Comparison of ENCODE assay signal across 27 cellular contexts in the genomic region with DNA sequence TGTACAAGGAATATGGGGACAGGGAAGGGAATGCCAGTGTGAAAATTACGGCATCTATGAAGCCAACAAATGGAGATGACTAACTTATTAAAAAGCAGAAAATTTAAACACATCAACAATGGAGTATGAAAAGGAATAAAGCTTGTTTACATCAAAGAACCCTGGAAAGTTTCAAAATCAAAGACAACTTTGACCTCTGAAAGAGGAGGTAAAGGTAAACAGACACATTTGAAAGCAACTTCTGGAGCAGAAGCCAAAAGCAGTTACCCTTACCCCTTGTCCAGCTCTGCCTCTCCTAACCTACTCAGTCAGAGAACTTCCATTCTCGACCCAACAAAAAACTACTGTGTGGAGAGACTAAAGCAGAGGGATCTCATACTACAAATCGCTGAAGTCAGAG.
DNase-seq lines count a peak whose midpoint lies in the region; ATAC-seq, FAIRE-seq and TF ChIP-seq lines count a peak whose summit lies in the region.
"Had no signal": no experiment of that assay in that cellular context is flagged by ENCODE, and none has a peak within 500 bp of the region (broad histone marks: within the 10 kb centered on the region; RNA-seq: fewer than 3 reads in every experiment).

No MANE protein-coding gene starts in this region.

- H3K27ac Mint-ChIP-seq in naive thymus-derived CD8-positive, alpha-beta T cell = no peak overlapping the region
- H3K27ac Mint-ChIP-seq: CD8-positive, alpha-beta memory T cell had no signal

- no TSS peak for BruUV-seq in K562 (replicated peaks; lab: Mats Ljungman, UMichigan)

- FAIRE-seq in K562 (lab: Jason Lieb, UNC) = no peak
- FAIRE-seq: A204.1, GM12891, H1 had no signal

- H3K4me3 Mint-ChIP-seq in naive thymus-derived CD8-positive, alpha-beta T cell = no peak overlapping the region
- H3K4me3 Mint-ChIP-seq: CD8-positive, alpha-beta memory T cell had no signal

- TF ChIP-seq CTCF in K562 (IDR thresholded peaks at IDR 0.05 in 2 of 3, conservative IDR thresholded peaks at IDR 0.05 in 1 of 3; ENCODE audit: insufficient read depth in 2 of 3, low read depth in 1 of 3, low read length in 3 of 3) (no peak), lower lobe of right lung (IDR thresholded peaks at IDR 0.05) (no peak), parathyroid adenoma (IDR thresholded peaks at IDR 0.05) (no peak)

- H3K9ac ChIP-seq in BLaER1 treated with 17β-estradiol and CSF1 and Interleukin-3, amounts not matched to agents 10 nM and 100 nM = peak overlapping the region in 4 of 11 experiments; percentile 34 to 49 (median 45); a peak in 4 of 22 replicates
- no peak overlapping the region for H3K9ac ChIP-seq in K562 (ENCODE audit: insufficient read depth in 1 of 2, low read depth in 2 of 2, low read length in 2 of 2)
- H3K9ac ChIP-seq in parathyroid adenoma = no peak overlapping the region

- H3K79me2 ChIP-seq in K562 (ENCODE audit: control insufficient read depth, insufficient read depth, low read length) = no peaks in the 10 kb centered on the region
- no peaks in the 10 kb centered on the region for H3K79me2 ChIP-seq in parathyroid adenoma

- TF ChIP-seq EP300 in K562 (IDR thresholded peaks at IDR 0.05; ENCODE audit: low read length) = no peak

- peaks cover 0 to 25% (median 3%) of the 10 kb centered on the region in 4 donors for H3K4me1 Mint-ChIP-seq in naive thymus-derived CD8-positive, alpha-beta T cell

- no peaks in the 10 kb centered on the region for H3K9me1 ChIP-seq in K562 (ENCODE audit: control insufficient read depth, insufficient read depth, low read length)

- H4K20me1 ChIP-seq in BLaER1 treated with 17β-estradiol and CSF1 and Interleukin-3, amounts not matched to agents 10 nM and 100 nM = no peaks in the 10 kb centered on the region
- no peaks in the 10 kb centered on the region for H4K20me1 ChIP-seq in K562 (replicated peaks; ENCODE audit: control insufficient read depth, insufficient read depth, low read length)

- H3K27ac ChIP-seq in BLaER1 treated with 17β-estradiol and CSF1 and Interleukin-3, amounts not matched to agents 10 nM and 100 nM = peak overlapping the region in 9 of 11 experiments; percentile 25 to 100 (median 98); a peak in 18 of 22 replicates
- H3K27ac ChIP-seq in K562 (ENCODE audit: extremely low read depth, low read depth, low read length) = no peak overlapping the region
- peak overlapping the region; percentile 56 for H3K27ac ChIP-seq in lower lobe of right lung
- peak overlapping the region; percentile 2 for H3K27ac ChIP-seq in parathyroid adenoma
- H3K27ac ChIP-seq: SJSA1 had no signal

- ATAC-seq in K562 (no peak), lower lobe of right lung (no peak), HG02885 (IDR thresholded peaks at IDR 0.05; ENCODE audit: poor library complexity, unreplicated experiment) (no peak)
- no peak for ATAC-seq in naive thymus-derived CD8-positive, alpha-beta T cell
- ATAC-seq: HCT116 had no signal

- H3K9me3 Mint-ChIP-seq in naive thymus-derived CD8-positive, alpha-beta T cell = peaks cover 0 to 2% (median 0%) of the 10 kb centered on the region in 9 donors
- H3K9me3 Mint-ChIP-seq: CD8-positive, alpha-beta memory T cell had no signal

- no peaks in the 10 kb centered on the region for H3K27me3 Mint-ChIP-seq in naive thymus-derived CD8-positive, alpha-beta T cell
- H3K27me3 Mint-ChIP-seq: CD8-positive, alpha-beta memory T cell had no signal

- TF ChIP-seq POLR2A in K562 (conservative IDR thresholded peaks at IDR 0.05) = no peak
- TF ChIP-seq POLR2A in erythroblast (IDR thresholded peaks at IDR 0.05; ENCODE audit: low read length) = no peak

- DNase-seq in K562 (ENCODE audit: extremely low read depth in 1 of 4, low spot score in 3 of 4) (no peak), lower lobe of right lung (no peak), cerebellar nuclear complex (lab: John Stamatoyannopoulos, UW) (no peak), erythroblast (lab: John Stamatoyannopoulos, UW) (no peak)
- DNase-seq in naive thymus-derived CD8-positive, alpha-beta T cell = no peak
- DNase-seq: C1 segment of cervical spinal cord; CD8-positive, alpha-beta memory T cell; DMS79 treated with DMSO at 0.1 percent for 48 hours; GF-D8; KG1; MM.1S; NCI-H1048; NCI-H1417; NCI-H1694; NCI-H2029 treated with DMSO at 0.1 percent for 48 hours; NCI-H446 treated with DMSO at 0.1 percent for 48 hours; NCI-H526; Right ventricle myocardium superior; RPMI8226 had no signal

- intact Hi-C loops in K562 (cut with micrococcal nuclease) (no loop called here), lower lobe of right lung (cut with DNase I) (no loop called here)

- H2AFZ ChIP-seq in K562 (ENCODE audit: low read depth, low read length) (no peak overlapping the region), parathyroid adenoma (peak overlapping the region; percentile 50)

- 0 out of 22 replicates have a peak, but pooled peaks cover 0 to 3% (median 0%) of the 10 kb centered on the region in 11 experiments for H3K36me3 ChIP-seq in BLaER1 treated with 17β-estradiol and CSF1 and Interleukin-3, amounts not matched to agents 10 nM and 100 nM
- no peaks in the 10 kb centered on the region for H3K36me3 ChIP-seq in K562 (ENCODE audit: control insufficient read depth, insufficient read depth, low read length)
- no peaks in the 10 kb centered on the region for H3K36me3 ChIP-seq in lower lobe of right lung
- H3K36me3 ChIP-seq in parathyroid adenoma (ENCODE audit: control insufficient read depth, insufficient read depth, low read length) = no peaks in the 10 kb centered on the region
- H3K36me3 ChIP-seq: SJSA1 had no signal

- TF ChIP-seq RAD21 in K562 (CRISPR knock-in tag; conservative IDR thresholded peaks at IDR 0.05 in 1 of 2, IDR thresholded peaks at IDR 0.05 in 1 of 2) = no peak

- POLR2A ChIA-PET in K562 (lab: Yijun Ruan, JAX) = no interaction called here
- POLR2A ChIA-PET in naive thymus-derived CD8-positive, alpha-beta T cell (lab: Charles Lee) = no interaction called here

- peaks cover 17 to 82% (median 51%) of the 10 kb centered on the region in 10 experiments; a peak in 19 of 20 replicates for H3K4me1 ChIP-seq in BLaER1 treated with 17β-estradiol and CSF1 and Interleukin-3, amounts not matched to agents 10 nM and 100 nM
- H3K4me1 ChIP-seq in K562 (replicated peaks in 1 of 2; ENCODE audit: control insufficient read depth in 2 of 2, insufficient read depth in 2 of 2, low read length in 2 of 2) = no peaks in the 10 kb centered on the region; a peak in 1 of 5 replicates
- peaks cover 10% of the 10 kb centered on the region for H3K4me1 ChIP-seq in lower lobe of right lung
- peaks cover 32% of the 10 kb centered on the region for H3K4me1 ChIP-seq in parathyroid adenoma

- peak overlapping the region in 5 of 11 experiments; percentile 13 to 85 (median 72); a peak in 9 of 22 replicates for H3K4me2 ChIP-seq in BLaER1 treated with 17β-estradiol and CSF1 and Interleukin-3, amounts not matched to agents 10 nM and 100 nM
- no peak overlapping the region for H3K4me2 ChIP-seq in K562 (ENCODE audit: insufficient read depth, low read length)
- no peak overlapping the region for H3K4me2 ChIP-seq in parathyroid adenoma (ENCODE audit: low read length)

- H3K4me3 ChIP-seq in BLaER1 treated with 17β-estradiol and CSF1 and Interleukin-3, amounts not matched to agents 10 nM and 100 nM = no peak overlapping the region
- H3K4me3 ChIP-seq in K562 (no peak overlapping the region), lower lobe of right lung (peak overlapping the region; percentile 12), parathyroid adenoma (ENCODE audit: low read depth, low read length) (no peak overlapping the region)
- H3K4me3 ChIP-seq: SJSA1 had no signal

- no peaks in the 10 kb centered on the region for H3K27me3 ChIP-seq in BLaER1 treated with 17β-estradiol and CSF1 and Interleukin-3, amounts not matched to agents 10 nM and 100 nM
- H3K27me3 ChIP-seq in K562 (ENCODE audit: control insufficient read depth in 2 of 2, insufficient read depth in 2 of 2, low read length in 2 of 2) (no peaks in the 10 kb centered on the region), lower lobe of right lung (ENCODE audit: low read depth) (no peaks in the 10 kb centered on the region), parathyroid adenoma (ENCODE audit: control insufficient read depth, insufficient read depth, low read length) (no peaks in the 10 kb centered on the region)
- H3K27me3 ChIP-seq: SJSA1 had no signal

- H3K36me3 Mint-ChIP-seq in naive thymus-derived CD8-positive, alpha-beta T cell = no peaks in the 10 kb centered on the region

- CTCF ChIA-PET in K562 (lab: Yijun Ruan, JAX; ENCODE audit: low intra/inter-chr PET ratio) = no interaction called here

- peaks cover 0 to 10% (median 0%) of the 10 kb centered on the region in 11 experiments; a peak in 6 of 22 replicates for H3K9me3 ChIP-seq in BLaER1 treated with 17β-estradiol and CSF1 and Interleukin-3, amounts not matched to agents 10 nM and 100 nM (replicated peaks in 1 of 11)
- no peaks in the 10 kb centered on the region for H3K9me3 ChIP-seq in K562 (replicated peaks; ENCODE audit: control insufficient read depth, insufficient read depth, low read depth, low read length)
- H3K9me3 ChIP-seq in lower lobe of right lung = no peaks in the 10 kb centered on the region
- H3K9me3 ChIP-seq in parathyroid adenoma (ENCODE audit: control insufficient read depth, low read length) = no peaks in the 10 kb centered on the region
- H3K9me3 ChIP-seq: SJSA1 had no signal

- WGBS in K562 (ENCODE audit: insufficient coverage, low coverage, missing lambda C conversion rate) = 0% methylated on average over 3 of the region's 3 CpGs

- in situ Hi-C loops in K562 (cut with MboI) = no loop called here

TF ChIP-seq in K562, 482 proteins besides CTCF, POLR2A, EP300 and RAD21:
- no peak for TF ChIP-seq NR2C2 (CRISPR knock-in tag; IDR thresholded peaks at IDR 0.05)
- TF ChIP-seq NR2C2 (tag; IDR thresholded peaks at IDR 0.05) = peak; percentile 61; the same call in 1 of the 2 replicates
- TF ChIP-seq ZSCAN32 (CRISPR knock-in tag; IDR thresholded peaks at IDR 0.05) = no peak
